ENCODE assay signal across 16 cellular contexts in genomic region chr2:2926009-2926857, GRCh38.
DNase-seq lines count a peak whose midpoint lies in the region; ATAC-seq, FAIRE-seq and TF ChIP-seq lines count a peak whose summit lies in the region.
"Had no signal": no experiment of that assay in that cellular context is flagged by ENCODE, and none has a peak within 500 bp of the region (broad histone marks: within the 10 kb centered on the region; RNA-seq: fewer than 3 reads in every experiment).

No MANE protein-coding gene starts in this region.

- no peak overlapping the region for H3K4me3 Mint-ChIP-seq in activated T-helper 17 cell treated with anti-CD3 and anti-CD28 coated beads, Interleukin-2, amount 50 U/mL, for 72 hours
- H3K4me3 Mint-ChIP-seq: activated naive CD4-positive, alpha-beta T cell treated with anti-CD3 and anti-CD28 coated beads, Interleukin-2, amount 10 ng/mL, durations not matched to agents 7 days and 5 days; CD8-positive, alpha-beta T cell; stimulated activated naive CD8-positive, alpha-beta T cell treated with anti-CD3 and anti-CD28 coated beads, Interleukin-15, Interleukin-2, amounts not matched to agents 100 ng/mL and 50 ng/mL, for 24 hours had no signal

- in situ Hi-C loops in GM13976 (cut with MboI; ENCODE audit: low sequenced_read_pairs, unreplicated experiment) = no loop called here

- H3K36me3 Mint-ChIP-seq in activated T-helper 17 cell treated with anti-CD3 and anti-CD28 coated beads, Interleukin-2, amount 50 U/mL, for 72 hours (ENCODE audit: low read depth) = no peaks in the 10 kb centered on the region
- H3K36me3 Mint-ChIP-seq: activated naive CD4-positive, alpha-beta T cell treated with anti-CD3 and anti-CD28 coated beads, Interleukin-2, amount 10 ng/mL, durations not matched to agents 7 days and 5 days; CD8-positive, alpha-beta T cell had no signal

- peaks cover 10% of the 10 kb centered on the region for H3K9me3 Mint-ChIP-seq in activated T-helper 17 cell treated with anti-CD3 and anti-CD28 coated beads, Interleukin-2, amount 50 U/mL, for 72 hours
- H3K9me3 Mint-ChIP-seq: activated naive CD4-positive, alpha-beta T cell treated with anti-CD3 and anti-CD28 coated beads, Interleukin-2, amount 10 ng/mL, durations not matched to agents 7 days and 5 days; CD8-positive, alpha-beta T cell had no signal

- ATAC-seq in GM18909 (IDR thresholded peaks at IDR 0.05; ENCODE audit: poor library complexity, unreplicated experiment) (peak; percentile 78), GM21576 (IDR thresholded peaks at IDR 0.05; ENCODE audit: unreplicated experiment) (peak; percentile 78), HG03066 (IDR thresholded peaks at IDR 0.05; ENCODE audit: low read depth, unreplicated experiment) (peak; percentile 69)
- ATAC-seq in activated T-helper 17 cell treated with anti-CD3 and anti-CD28 coated beads, Interleukin-2, amount 50 U/mL, for 72 hours (replicated peaks) = peak; percentile 74
- ATAC-seq: CD8-positive, alpha-beta T cell; SK-N-SH treated with all-trans-retinoic acid at 6 μM for 48 hours had no signal

- H3K4me1 Mint-ChIP-seq in activated T-helper 17 cell treated with anti-CD3 and anti-CD28 coated beads, Interleukin-2, amount 50 U/mL, for 72 hours = no peaks in the 10 kb centered on the region
- H3K4me1 Mint-ChIP-seq: activated naive CD4-positive, alpha-beta T cell treated with anti-CD3 and anti-CD28 coated beads, Interleukin-2, amount 10 ng/mL, durations not matched to agents 7 days and 5 days had no signal

- no peak for TF ChIP-seq POLR2A in H54 (IDR thresholded peaks at IDR 0.05; ENCODE audit: low read depth, low read length)

- H3K27ac Mint-ChIP-seq in activated T-helper 17 cell treated with anti-CD3 and anti-CD28 coated beads, Interleukin-2, amount 50 U/mL, for 72 hours = no peak overlapping the region
- H3K27ac Mint-ChIP-seq: activated naive CD4-positive, alpha-beta T cell treated with anti-CD3 and anti-CD28 coated beads, Interleukin-2, amount 10 ng/mL, durations not matched to agents 7 days and 5 days; CD8-positive, alpha-beta T cell; stimulated activated naive CD8-positive, alpha-beta T cell treated with anti-CD3 and anti-CD28 coated beads, Interleukin-15, Interleukin-2, amounts not matched to agents 100 ng/mL and 50 ng/mL, for 24 hours had no signal

- peaks cover 11% of the 10 kb centered on the region for H3K27me3 Mint-ChIP-seq in activated T-helper 17 cell treated with anti-CD3 and anti-CD28 coated beads, Interleukin-2, amount 50 U/mL, for 72 hours

- no peak for TF ChIP-seq CTCF in GM13976 (IDR thresholded peaks at IDR 0.05; ENCODE audit: borderline replicate concordance, control extremely low read depth, extremely low read depth, insufficient read depth, missing control alignments)

- FAIRE-seq in H54 (lab: Jason Lieb, UNC) = no peak

- DNase-seq in H54 (ENCODE audit: insufficient read length, low spot score) (no peak), NCI-H1092 (lab: John Stamatoyannopoulos, UW) (no peak), GM13976 (ENCODE audit: low spot score) (no peak)
- DNase-seq: activated naive CD4-positive, alpha-beta T cell treated with anti-CD3 and anti-CD28 coated beads, Interleukin-2, amount 10 ng/mL, durations not matched to agents 7 days and 5 days; cerebellar nuclear complex; esophagus squamous epithelium; H7; NCI-H1694; stimulated activated CD4-positive, alpha-beta T cell treated with anti-CD3 and anti-CD28 coated beads, Interleukin-1b, Interleukin-23, amount 100 ng/mL, for 48 hours had no signal
